ENCODE assay signal across 26 cellular contexts in genomic region chr18:36194719-36195315, GRCh38. TPM values are rescaled to one million over a fixed set of nuclear protein-coding genes. Genes with fewer than 3 reads are reported as not detected.
"Had no signal": no experiment of that assay in that cellular context is flagged by ENCODE, and none has a peak within 500 bp of the region (broad histone marks: within the 10 kb centered on the region; RNA-seq: fewer than 3 reads in every experiment).

No MANE protein-coding gene starts in this region.

- H3K27ac ChIP-seq: ascending aorta, body of pancreas, WERI-Rb-1 had no signal

- H3K9me3 ChIP-seq: ascending aorta, body of pancreas, SK-N-SH had no signal

- H3K27me3 ChIP-seq: ascending aorta, body of pancreas had no signal

- ATAC-seq: activated CD4-positive, CD25-positive, alpha-beta regulatory T cell treated with anti-CD3 and anti-CD28 coated beads, Interleukin-2, amount 50 U/mL, for 24 hours; activated CD8-positive, alpha-beta T cell treated with anti-CD3 and anti-CD28 coated beads for 36 hours; activated naive CD4-positive, alpha-beta T cell treated with anti-CD3 and anti-CD28 coated beads, Interleukin-2, amount 50 U/mL, for 72 hours; activated naive CD8-positive, alpha-beta T cell treated with anti-CD3 and anti-CD28 coated beads, Interleukin-2, amount 50 U/mL, for 24 hours; activated T-cell treated with anti-CD3 and anti-CD28 coated beads, Interleukin-2, amount 50 U/mL, for 72 hours; body of pancreas had no signal

- H3K4me3 ChIP-seq: ascending aorta, body of pancreas had no signal

- DNase-seq: activated CD4-positive, alpha-beta T cell treated with anti-CD3 and anti-CD28 coated beads for 4 hours; activated CD8-positive, alpha-beta T cell treated with anti-CD3 and anti-CD28 coated beads for 36 hours; activated naive CD4-positive, alpha-beta T cell; activated naive CD8-positive, alpha-beta T cell treated with anti-CD3 and anti-CD28 coated beads, Interleukin-2, amount 50 U/mL, for 24 hours; activated T-cell treated with anti-CD3 and anti-CD28 coated beads, Interleukin-2, amount 50 U/mL, for 72 hours; amniotic stem cell; body of pancreas; IMR-90; KG1; MM.1S; NCI-H1105 treated with DMSO at 0.1 percent for 48 hours; NCI-H1436 treated with DMSO at 0.1 percent for 48 hours; NCI-H187; NCI-H2081; NCI-H2171; NCI-H2227 treated with DMSO at 0.1 percent for 48 hours; NCI-H446 treated with DMSO at 0.1 percent for 48 hours; NCI-H524 treated with DMSO at 0.1 percent for 48 hours; NCI-H82; SK-N-SH; T-helper 1 cell; WERI-Rb-1 had no signal

- H3K36me3 ChIP-seq: ascending aorta, WERI-Rb-1 had no signal

- H3K4me1 ChIP-seq: ascending aorta, body of pancreas had no signal

RNA-seq across cellular contexts. Expression of gene MOCOS, which starts 7.5 kb away (rescaled TPM):
- total RNA-seq: OCI-LY7 had no signal
